6 cellular contexts compared by ENCODE assay signal in the genomic region with DNA sequence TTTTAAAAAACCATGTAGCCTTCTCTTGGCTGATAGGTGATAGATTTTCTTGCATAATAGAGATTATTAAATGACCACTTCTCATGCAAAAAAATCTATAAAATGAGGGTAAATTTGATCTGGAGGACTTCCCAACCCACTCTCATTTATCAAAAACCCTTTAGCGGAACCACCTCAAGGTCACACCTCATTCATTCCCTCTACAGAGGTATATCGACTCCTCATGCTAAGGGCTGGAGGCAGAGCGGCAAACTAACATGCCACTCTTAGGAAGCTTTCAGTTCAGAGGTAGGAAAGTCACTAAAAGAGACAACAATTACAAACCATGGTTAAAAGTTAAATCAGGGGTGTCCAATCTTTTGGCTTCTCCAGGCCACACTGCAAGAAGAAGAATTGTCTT.
"Had no signal": no experiment of that assay in that cellular context is flagged by ENCODE, and none has a peak within 500 bp of the region (broad histone marks: within the 10 kb centered on the region; RNA-seq: fewer than 3 reads in every experiment).

No MANE protein-coding gene starts in this region.

- H3K4me1 Mint-ChIP-seq: GM23338, H9 had no signal

- H3K4me3 Mint-ChIP-seq: GM23338, H9 had no signal

- H3K4me3 ChIP-seq: GM23338, K562 had no signal

- H3K4me2 ChIP-seq: GM23338 had no signal

- H3K9me3 Mint-ChIP-seq: H9 had no signal

- ATAC-seq: GM23338, K562 had no signal

- DNase-seq: H9, HCEC 1CT, IMR-90, KG1 had no signal

- H2AFZ ChIP-seq: GM23338 had no signal

- H3K27ac Mint-ChIP-seq: GM23338, H9 had no signal
